Comparison of ENCODE assay signal across 8 cellular contexts in the genomic region with DNA sequence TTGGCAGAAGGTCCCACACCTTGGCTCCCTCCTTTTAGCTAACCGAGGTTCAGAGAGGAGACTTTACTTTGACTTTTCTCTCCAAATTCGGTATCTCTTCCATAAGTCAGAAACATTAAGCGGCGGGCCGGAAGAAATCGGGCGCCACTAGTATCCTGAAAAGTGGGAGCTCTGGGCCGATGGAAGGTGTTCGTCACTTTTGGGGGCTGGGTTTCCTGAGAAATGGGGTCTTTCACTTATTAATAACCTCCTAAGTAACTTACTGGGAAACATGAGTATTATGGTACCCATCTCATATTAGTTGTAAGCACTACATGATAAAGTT. TPM values are rescaled to one million over a fixed set of nuclear protein-coding genes. Genes with fewer than 3 reads are reported as not detected.
DNase-seq lines count a peak whose midpoint lies in the region; ATAC-seq, FAIRE-seq and TF ChIP-seq lines count a peak whose summit lies in the region.

No MANE protein-coding gene starts in this region.

- intact Hi-C loops in mammary epithelial cell (cut with micrococcal nuclease), result loop anchor here (2.0 to 5.0 kb wide), 2 partner anchors 84 to 100 kb away; no protein-coding TSS in a partner anchor

- FAIRE-seq in A549 (lab: Jason Lieb, UNC), result no peak

- H3K4me3 ChIP-seq in A549 (peak overlapping the region; percentile 77), mammary epithelial cell (replicated peaks in 1 of 3; ENCODE audit: insufficient read depth in 1 of 3, low read depth in 2 of 3, low read length in 3 of 3) (peak overlapping the region; percentile 89 to 96 (median 92)), mucosa of stomach (ENCODE audit: low read length) (peak overlapping the region; percentile 97)

- no peak for TF ChIP-seq EP300 in A549 (IDR thresholded peaks at IDR 0.05)

- POLR2A ChIA-PET in A549 (lab: Yijun Ruan, JAX), result interaction anchor here (1.0 to 1.7 kb wide), 6 partner anchors 8 to 88 kb away, joined by 3 to 4 read pairs (median 4); a partner anchor contains a TSS

- in situ Hi-C loops in mammary epithelial cell (cut with MboI; ENCODE audit: low sequenced_read_pairs in 2 of 2), result loop anchor here in 1 of 2 donors (25.0 kb wide), 1 partner anchor 95 kb away; a partner anchor contains a TSS

- BruUV-seq in mammary epithelial cell (replicated peaks; lab: Mats Ljungman, UMichigan), result no TSS peak

- DNase-seq in A549 (ENCODE audit: low read depth in 1 of 2, low spot score in 1 of 2) (no peak), mammary epithelial cell (no peak), GM20000 (ENCODE audit: low spot score) (no peak), NCI-H1930 (lab: John Stamatoyannopoulos, UW) (no peak)

- WGBS in A549 (ENCODE audit: missing lambda C conversion rate), result 2% methylated on average over 9 of the region's 9 CpGs
- WGBS in mammary epithelial cell (ENCODE audit: low coverage, missing lambda C conversion rate), result 0% methylated on average over 9 of the region's 9 CpGs

- TF ChIP-seq POLR2A in A549 (IDR thresholded peaks at IDR 0.05; ENCODE audit: low read length), result no peak

- H4K20me1 ChIP-seq in mammary epithelial cell (ENCODE audit: insufficient read depth, low read length), result no peaks in the 10 kb centered on the region

- no peaks in the 10 kb centered on the region for H3K27me3 ChIP-seq in mammary epithelial cell (ENCODE audit: insufficient read depth, low read length)
- no peaks in the 10 kb centered on the region for H3K27me3 ChIP-seq in mucosa of stomach (ENCODE audit: control insufficient read depth, insufficient read depth, low read length)

- peak overlapping the region; percentile 93 for H3K9ac ChIP-seq in mammary epithelial cell (ENCODE audit: insufficient read depth, low read length)
- H3K9ac ChIP-seq in mucosa of stomach (ENCODE audit: low read length), result peak overlapping the region; percentile 96

- peaks cover 42% of the 10 kb centered on the region for H3K79me2 ChIP-seq in mammary epithelial cell (ENCODE audit: insufficient read depth, low read length)

- TF ChIP-seq CTCF in A549 (IDR thresholded peaks at IDR 0.05) (no peak), mammary epithelial cell (conservative IDR thresholded peaks at IDR 0.05 in 1 of 2, IDR thresholded peaks at IDR 0.05 in 1 of 2; ENCODE audit: extremely low read depth in 1 of 2, insufficient read depth in 1 of 2, low read depth in 1 of 2, low read length in 2 of 2) (no peak), GM20000 (IDR thresholded peaks at IDR 0.05; ENCODE audit: extremely low read depth, missing control alignments) (no peak)

- 0 out of 6 replicates have a peak, but pooled peaks of 1 of the 2 experiments have one; percentile 22 for ATAC-seq in A549
- ATAC-seq in HG03103 (IDR thresholded peaks at IDR 0.05; ENCODE audit: low read depth, unreplicated experiment), result peak; percentile 5
- no peak for ATAC-seq in HG02678 (IDR thresholded peaks at IDR 0.05; ENCODE audit: unreplicated experiment)
- no peak for ATAC-seq in HG02885 (IDR thresholded peaks at IDR 0.05; ENCODE audit: poor library complexity, unreplicated experiment)

- TF ChIP-seq RAD21 in A549 (conservative IDR thresholded peaks at IDR 0.05 in 1 of 2, IDR thresholded peaks at IDR 0.05 in 1 of 2), result no peak

- H3K9me3 ChIP-seq in A549 (no peaks in the 10 kb centered on the region), mammary epithelial cell (replicated peaks; ENCODE audit: insufficient read depth, low read length) (no peaks in the 10 kb centered on the region), mucosa of stomach (ENCODE audit: control insufficient read depth, low read length) (no peaks in the 10 kb centered on the region)

- CTCF ChIA-PET in A549 (lab: Yijun Ruan, JAX), result interaction anchor here (0.8 to 1.2 kb wide), 2 partner anchors 12 to 86 kb away, joined by 4 read pairs; a partner anchor contains a TSS
- CTCF ChIA-PET in mammary epithelial cell (lab: Charles Lee; ENCODE audit: low non-redundant PET), result no interaction called here

- peak overlapping the region; percentile 76 for H3K4me2 ChIP-seq in A549
- H3K4me2 ChIP-seq in mammary epithelial cell (ENCODE audit: insufficient read depth, low read depth, low read length), result peak overlapping the region; percentile 87

- dilution Hi-C loops in mammary epithelial cell (cut with HindIII; ENCODE audit: low sequenced_read_pairs), result no loop called here

- H3K4me1 ChIP-seq in A549, result peaks cover 10% of the 10 kb centered on the region; the same call in 2 of the 3 replicates
- H3K4me1 ChIP-seq in mammary epithelial cell (ENCODE audit: insufficient read depth, low read length), result peaks cover 12% of the 10 kb centered on the region
- H3K4me1 ChIP-seq in mucosa of stomach (ENCODE audit: control insufficient read depth, insufficient read depth, low read length), result no peaks in the 10 kb centered on the region

- H3K36me3 ChIP-seq in mammary epithelial cell (ENCODE audit: insufficient read depth, low read length), result no peaks in the 10 kb centered on the region
- no peaks in the 10 kb centered on the region for H3K36me3 ChIP-seq in mucosa of stomach (ENCODE audit: control insufficient read depth, insufficient read depth, low read length)

- peak overlapping the region; percentile 97 for H2AFZ ChIP-seq in mammary epithelial cell (ENCODE audit: low read depth, low read length)

- H3K27ac ChIP-seq in A549 (peak overlapping the region; percentile 83 to 98), mammary epithelial cell (ENCODE audit: insufficient read depth, low read depth, low read length) (peak overlapping the region; percentile 78)

TF ChIP-seq in A549, 52 proteins besides CTCF, POLR2A, EP300 and RAD21:
- TF ChIP-seq, protein P1, sequence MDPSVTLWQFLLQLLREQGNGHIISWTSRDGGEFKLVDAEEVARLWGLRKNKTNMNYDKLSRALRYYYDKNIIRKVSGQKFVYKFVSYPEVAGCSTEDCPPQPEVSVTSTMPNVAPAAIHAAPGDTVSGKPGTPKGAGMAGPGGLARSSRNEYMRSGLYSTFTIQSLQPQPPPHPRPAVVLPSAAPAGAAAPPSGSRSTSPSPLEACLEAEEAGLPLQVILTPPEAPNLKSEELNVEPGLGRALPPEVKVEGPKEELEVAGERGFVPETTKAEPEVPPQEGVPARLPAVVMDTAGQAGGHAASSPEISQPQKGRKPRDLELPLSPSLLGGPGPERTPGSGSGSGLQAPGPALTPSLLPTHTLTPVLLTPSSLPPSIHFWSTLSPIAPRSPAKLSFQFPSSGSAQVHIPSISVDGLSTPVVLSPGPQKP (IDR thresholded peaks at IDR 0.05; ENCODE audit: low read depth, low read length), result no peak
- TF ChIP-seq FOSL2 (IDR thresholded peaks at IDR 0.05) (no peak), FOSL2 (CRISPR knock-in tag; IDR thresholded peaks at IDR 0.05) (no peak), HOXA7 (CRISPR knock-in tag; IDR thresholded peaks at IDR 0.05) (no peak), ZC3H11A (IDR thresholded peaks at IDR 0.05) (no peak), RFX5 (IDR thresholded peaks at IDR 0.05) (no peak), MYC (IDR thresholded peaks at IDR 0.05; ENCODE audit: borderline replicate concordance, low read length) (no peak), FOSB (CRISPR knock-in tag; IDR thresholded peaks at IDR 0.05) (no peak), TFCP2L1 (CRISPR knock-in tag; IDR thresholded peaks at IDR 0.05) (no peak), NR3C1 (IDR thresholded peaks at IDR 0.05) (no peak), KDM1A (IDR thresholded peaks at IDR 0.05; ENCODE audit: low read depth) (no peak), NPAS2 (CRISPR knock-in tag; IDR thresholded peaks at IDR 0.05; ENCODE audit: borderline replicate concordance) (no peak), HDAC2 (IDR thresholded peaks at IDR 0.05) (no peak)
- TF ChIP-seq, protein P2, sequence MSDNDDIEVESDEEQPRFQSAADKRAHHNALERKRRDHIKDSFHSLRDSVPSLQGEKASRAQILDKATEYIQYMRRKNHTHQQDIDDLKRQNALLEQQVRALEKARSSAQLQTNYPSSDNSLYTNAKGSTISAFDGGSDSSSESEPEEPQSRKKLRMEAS (IDR thresholded peaks at IDR 0.05), result no peak
- TF ChIP-seq, protein P3, sequence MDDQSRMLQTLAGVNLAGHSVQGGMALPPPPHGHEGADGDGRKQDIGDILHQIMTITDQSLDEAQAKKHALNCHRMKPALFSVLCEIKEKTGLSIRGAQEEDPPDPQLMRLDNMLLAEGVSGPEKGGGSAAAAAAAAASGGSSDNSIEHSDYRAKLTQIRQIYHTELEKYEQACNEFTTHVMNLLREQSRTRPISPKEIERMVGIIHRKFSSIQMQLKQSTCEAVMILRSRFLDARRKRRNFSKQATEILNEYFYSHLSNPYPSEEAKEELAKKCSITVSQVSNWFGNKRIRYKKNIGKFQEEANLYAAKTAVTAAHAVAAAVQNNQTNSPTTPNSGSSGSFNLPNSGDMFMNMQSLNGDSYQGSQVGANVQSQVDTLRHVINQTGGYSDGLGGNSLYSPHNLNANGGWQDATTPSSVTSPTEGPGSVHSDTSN (IDR thresholded peaks at IDR 0.05), result no peak

RNA-seq across cellular contexts. Expression of a gene that starts 0.7 kb away (rescaled TPM):
- polyA plus RNA-seq in A549 (2011; rRNA removed) (21.6 and 24.6 TPM in 2 replicates), A549 (2017; fragmentation: RNase III; extraction: RNeasy Plus Mini Kit Qiagen cat#74134 plus additional on column Dnase treatment) (13.8 to 14.4 TPM (median 14.3 TPM) in 3 replicates), mammary epithelial cell (5.6 TPM)
- polyA plus RNA-seq in A549 (2012; cell fraction: cytosol; rRNA removed), result 3.3 and 3.5 TPM in 2 replicates
- polyA plus RNA-seq in A549 (2012; cell fraction: nucleus; rRNA removed), result 2.9 and 3.8 TPM in 2 replicates
- polyA minus RNA-seq in A549 (2011; rRNA and poly(A)+ RNA removed), result 18.6 and 19.2 TPM in 2 replicates
- 10 to 100 TPM; 22.0 to 32.1 TPM for total RNA-seq in mammary epithelial cell
- 2.1 TPM for polyA minus RNA-seq in mammary epithelial cell
